ENCODE assay signal across 14 cellular contexts in genomic region chr15:59222106-59222505, GRCh38. TPM values are rescaled to one million over a fixed set of nuclear protein-coding genes. Genes with fewer than 3 reads are reported as not detected.
A peak's percentile ranks its signal among the peaks of the same experiment; 100 is the strongest.
DNase-seq lines count a peak whose midpoint lies in the region; ATAC-seq and TF ChIP-seq lines count a peak whose summit lies in the region.
"Had no signal": no experiment of that assay in that cellular context is flagged by ENCODE, and none has a peak within 500 bp of the region (broad histone marks: within the 10 kb centered on the region; RNA-seq: fewer than 3 reads in every experiment).

No MANE protein-coding gene starts in this region.

- H3K27me3 ChIP-seq in spleen (replicated peaks in 1 of 7) (no peaks in the 10 kb centered on the region), right cardiac atrium (ENCODE audit: control insufficient read depth, insufficient read depth) (no peaks in the 10 kb centered on the region)
- H3K27me3 ChIP-seq: upper lobe of left lung had no signal

- H3K27ac ChIP-seq in spleen = peak overlapping the region in 7 of 8 donors; percentile 9 to 49 (median 41)
- no peak overlapping the region for H3K27ac ChIP-seq in right cardiac atrium (ENCODE audit: low read length)
- H3K27ac ChIP-seq: left ventricle myocardium inferior, upper lobe of left lung had no signal

- peak; percentile 87 for DNase-seq in GM03348 (ENCODE audit: low spot score)
- peak; percentile 80 for DNase-seq in fibroblast of peridontal ligament (ENCODE audit: extremely low read depth)
- DNase-seq in spleen = no peak
- DNase-seq in lower leg skin (ENCODE audit: low spot score in 2 of 2) = no peak
- no peak for DNase-seq in right cardiac atrium
- no peak for DNase-seq in activated T-helper 1 cell treated with anti-CD3 and anti-CD28 coated beads, Interleukin-12 subunit alpha, Interleukin-12 subunit beta, Interleukin-2, Interleukin-4 antibody, amounts not matched to agents 30 ng/mL and 10 ng/mL and 1 ng/mL, durations not matched to agents 14 hours and 24 hours and 36 hours (ENCODE audit: low spot score)
- no peak for DNase-seq in NOMO-1 treated with dmso at 0.1 percent for 144 hours (lab: John Stamatoyannopoulos, UW; ENCODE audit: unreplicated experiment)
- DNase-seq: activated T-cell treated with anti-CD3 and anti-CD28 coated beads for 4 hours, left ventricle myocardium inferior, NCI-H1930, upper lobe of left lung had no signal

- H3K4me3 Mint-ChIP-seq in activated T-helper 1 cell treated with anti-CD3 and anti-CD28 coated beads, Interleukin-12 subunit alpha, Interleukin-12 subunit beta, Interleukin-2, Interleukin-4 antibody, amounts not matched to agents 30 ng/mL and 10 ng/mL and 1 ng/mL, durations not matched to agents 14 hours and 24 hours and 36 hours = no peak overlapping the region

- H3K36me3 ChIP-seq in spleen = peaks cover 0 to 52% (median 21%) of the 10 kb centered on the region in 6 donors

- ATAC-seq in SK-N-SH treated with all-trans-retinoic acid at 6 μM for 48 hours (peak; percentile 97), right cardiac atrium (no peak)

- no peaks in the 10 kb centered on the region for H3K9me3 ChIP-seq in spleen
- H3K9me3 ChIP-seq in right cardiac atrium (ENCODE audit: control insufficient read depth, low read length) = no peaks in the 10 kb centered on the region
- H3K9me3 ChIP-seq: left ventricle myocardium inferior, upper lobe of left lung had no signal

- H3K9me3 Mint-ChIP-seq in activated T-helper 1 cell treated with anti-CD3 and anti-CD28 coated beads, Interleukin-12 subunit alpha, Interleukin-12 subunit beta, Interleukin-2, Interleukin-4 antibody, amounts not matched to agents 30 ng/mL and 10 ng/mL and 1 ng/mL, durations not matched to agents 14 hours and 24 hours and 36 hours = no peaks in the 10 kb centered on the region

- intact Hi-C loops in spleen (cut with DNase I; ENCODE audit: low total_unique reads) (no loop called here), lower leg skin (cut with DNase I; ENCODE audit: low total_unique reads) (no loop called here), right cardiac atrium (cut with DNase I) (no loop called here)
- intact Hi-C loops in activated T-helper 1 cell treated with anti-CD3 and anti-CD28 coated beads, Interleukin-12 subunit alpha, Interleukin-12 subunit beta, Interleukin-2, Interleukin-4 antibody, amounts not matched to agents 30 ng/mL and 10 ng/mL and 1 ng/mL, durations not matched to agents 14 hours and 24 hours and 36 hours (cut with micrococcal nuclease) = no loop called here

- H3K27me3 Mint-ChIP-seq in activated T-helper 1 cell treated with anti-CD3 and anti-CD28 coated beads, Interleukin-12 subunit alpha, Interleukin-12 subunit beta, Interleukin-2, Interleukin-4 antibody, amounts not matched to agents 30 ng/mL and 10 ng/mL and 1 ng/mL, durations not matched to agents 14 hours and 24 hours and 36 hours (ENCODE audit: insufficient read depth) = no peaks in the 10 kb centered on the region

- 64 to 82% (median 75%) methylated on average over 2 of the region's 2 CpGs for WGBS in spleen, 5 donors
- 75 to 81% methylated on average over 2 of the region's 2 CpGs for WGBS in lower leg skin, 2 donors
- 63% methylated on average over 2 of the region's 2 CpGs for WGBS in right cardiac atrium

- H3K36me3 Mint-ChIP-seq in activated T-helper 1 cell treated with anti-CD3 and anti-CD28 coated beads, Interleukin-12 subunit alpha, Interleukin-12 subunit beta, Interleukin-2, Interleukin-4 antibody, amounts not matched to agents 30 ng/mL and 10 ng/mL and 1 ng/mL, durations not matched to agents 14 hours and 24 hours and 36 hours (ENCODE audit: low read depth) = peaks cover 22% of the 10 kb centered on the region

- TF ChIP-seq POLR2A in spleen (IDR thresholded peaks at IDR 0.05) (no peak), lower leg skin (IDR thresholded peaks at IDR 0.05) (no peak)

- no peak overlapping the region for H3K27ac Mint-ChIP-seq in activated T-helper 1 cell treated with anti-CD3 and anti-CD28 coated beads, Interleukin-12 subunit alpha, Interleukin-12 subunit beta, Interleukin-2, Interleukin-4 antibody, amounts not matched to agents 30 ng/mL and 10 ng/mL and 1 ng/mL, durations not matched to agents 14 hours and 24 hours and 36 hours

- H3K4me1 ChIP-seq in spleen (peaks cover 6 to 19% (median 15%) of the 10 kb centered on the region in 6 donors), right cardiac atrium (ENCODE audit: control insufficient read depth, insufficient read depth, low read length) (peaks cover 7% of the 10 kb centered on the region)

- H3K4me3 ChIP-seq in spleen = no peak overlapping the region
- H3K4me3 ChIP-seq in lower leg skin (ENCODE audit: low read depth, poor library complexity, severe bottlenecking) = no peak overlapping the region
- H3K4me3 ChIP-seq in right cardiac atrium (ENCODE audit: low read length) = no peak overlapping the region
- H3K4me3 ChIP-seq: left ventricle myocardium inferior, upper lobe of left lung had no signal

- peaks cover 13% of the 10 kb centered on the region for H3K4me1 Mint-ChIP-seq in activated T-helper 1 cell treated with anti-CD3 and anti-CD28 coated beads, Interleukin-12 subunit alpha, Interleukin-12 subunit beta, Interleukin-2, Interleukin-4 antibody, amounts not matched to agents 30 ng/mL and 10 ng/mL and 1 ng/mL, durations not matched to agents 14 hours and 24 hours and 36 hours (ENCODE audit: low read depth)

- TF ChIP-seq CTCF in spleen (IDR thresholded peaks at IDR 0.05 in 8 of 11, conservative IDR thresholded peaks at IDR 0.05 in 3 of 11) = no peak
- no peak for TF ChIP-seq CTCF in lower leg skin (IDR thresholded peaks at IDR 0.05)

TF ChIP-seq in SK-N-SH treated with all-trans-retinoic acid at 6 μM for 48 hours, 23 proteins besides CTCF, POLR2A, EP300 and RAD21 (continues in another document):
- TF ChIP-seq OSR1 (CRISPR knock-in tag; IDR thresholded peaks at IDR 0.05) (no peak), SNAI2 (CRISPR knock-in tag; IDR thresholded peaks at IDR 0.05) (no peak), TOX (CRISPR knock-in tag; IDR thresholded peaks at IDR 0.05; ENCODE audit: borderline replicate concordance) (no peak), CSRNP3 (CRISPR knock-in tag; IDR thresholded peaks at IDR 0.05) (no peak), ZFP30 (CRISPR knock-in tag; IDR thresholded peaks at IDR 0.05) (no peak), RARB (CRISPR knock-in tag; IDR thresholded peaks at IDR 0.05) (no peak), TSHZ2 (CRISPR knock-in tag; IDR thresholded peaks at IDR 0.05) (no peak), CREB5 (CRISPR knock-in tag; IDR thresholded peaks at IDR 0.05; ENCODE audit: low read depth) (no peak), GLIS3 (CRISPR knock-in tag; IDR thresholded peaks at IDR 0.05) (no peak), ZFP3 (CRISPR knock-in tag; IDR thresholded peaks at IDR 0.05) (no peak), TCF4 (CRISPR knock-in tag; IDR thresholded peaks at IDR 0.05; ENCODE audit: borderline replicate concordance) (no peak), ZC3H10 (CRISPR knock-in tag; IDR thresholded peaks at IDR 0.05) (no peak)

RNA-seq across cellular contexts. Expression of gene LDHAL6B, which starts 15.5 kb away (rescaled TPM):
- total RNA-seq in spleen (not detected), lower leg skin (not detected), right cardiac atrium (not detected)
- polyA plus RNA-seq in spleen (under 1 TPM in 1 of 3 donors, not detected in 2; 0.06 TPM), right cardiac atrium (not detected)
- total RNA-seq in activated T-helper 1 cell treated with anti-CD3 and anti-CD28 coated beads, Interleukin-12 subunit alpha, Interleukin-12 subunit beta, Interleukin-2, Interleukin-4 antibody, amounts not matched to agents 30 ng/mL and 10 ng/mL and 1 ng/mL, durations not matched to agents 14 hours and 24 hours and 36 hours = not detected in 2 replicates
- total RNA-seq: cardiac septum, frontal cortex, left ventricle myocardium inferior had no signal

Comparison
In these comparisons a context has a peak if more than half of its experiments do, and no peak if none do; other contexts are left out.
1. DNase-seq: peak in GM03348 (single experiment) and fibroblast of peridontal ligament (single experiment); none in spleen (single experiment), lower leg skin (0 of 2), right cardiac atrium (0 of 3), activated T-helper 1 cell treated with anti-CD3 and anti-CD28 coated beads, Interleukin-12 subunit alpha, Interleukin-12 subunit beta, Interleukin-2, Interleukin-4 antibody, amounts not matched to agents 30 ng/mL and 10 ng/mL and 1 ng/mL, durations not matched to agents 14 hours and 24 hours and 36 hours (single experiment) and NOMO-1 treated with dmso at 0.1 percent for 144 hours (single experiment).